ENCODE assay signal across 29 cellular contexts in the genomic region with DNA sequence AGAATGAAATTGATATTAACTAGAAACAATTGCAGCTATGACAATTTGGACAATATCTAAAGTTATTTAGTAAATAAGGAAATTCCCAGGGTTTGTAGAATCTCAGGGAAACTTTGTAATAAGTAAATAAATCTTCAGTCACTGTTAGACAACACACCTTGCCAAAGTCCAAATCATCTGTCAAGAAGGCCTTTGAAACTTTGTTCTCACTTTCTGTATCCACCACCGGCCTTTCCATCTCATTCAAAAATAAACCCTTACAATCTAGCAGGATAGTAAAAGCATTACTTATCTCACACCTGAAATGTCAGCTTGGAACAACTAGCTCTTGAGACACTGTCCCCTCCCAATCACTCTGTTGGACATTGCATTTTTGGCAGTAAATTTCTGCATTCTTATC. TPM values are rescaled to one million over a fixed set of nuclear protein-coding genes. Genes with fewer than 3 reads are reported as not detected.
DNase-seq lines count a peak whose midpoint lies in the region; ATAC-seq, FAIRE-seq and TF ChIP-seq lines count a peak whose summit lies in the region.
"Had no signal": no experiment of that assay in that cellular context is flagged by ENCODE, and none has a peak within 500 bp of the region (broad histone marks: within the 10 kb centered on the region; RNA-seq: fewer than 3 reads in every experiment).

No MANE protein-coding gene starts in this region.

- WGBS in A549 (ENCODE audit: missing lambda C conversion rate): 15% methylated on average over 1 of the region's 1 CpG

- H3K27ac ChIP-seq in A549 (peak overlapping the region; percentile 50 to 78; a peak in 5 of 6 replicates), ascending aorta (peak overlapping the region; percentile 55 to 59), osteoblast (ENCODE audit: low read depth, low read length) (no peak overlapping the region), RWPE1 (no peak overlapping the region)
- H3K27ac ChIP-seq: SK-N-MC had no signal

- H3K4me1 ChIP-seq in A549 (peaks cover 42% of the 10 kb centered on the region), ascending aorta (peaks cover 12 to 37% of the 10 kb centered on the region in 2 donors), osteoblast (ENCODE audit: insufficient read depth, low read length) (peaks cover 43% of the 10 kb centered on the region)

- no peak for TF ChIP-seq RAD21 in A549 (conservative IDR thresholded peaks at IDR 0.05 in 1 of 2, IDR thresholded peaks at IDR 0.05 in 1 of 2)

- CTCF ChIA-PET in A549 (lab: Yijun Ruan, JAX): interaction anchor here (0.8 to 2.2 kb wide), 4 partner anchors 9 to 23 kb away, joined by 3 to 11 read pairs (median 3); no protein-coding TSS in a partner anchor
- CTCF ChIA-PET in RWPE1 (lab: Yijun Ruan, JAX): interaction anchor here (0.6 kb wide), 1 partner anchor 241 kb away, joined by 4 read pairs; no protein-coding TSS in a partner anchor

- H3K36me3 ChIP-seq in ascending aorta (peaks cover 40 to 63% of the 10 kb centered on the region in 2 donors), osteoblast (ENCODE audit: insufficient read depth, low read length) (peaks cover 71% of the 10 kb centered on the region)

- H3K4me2 ChIP-seq in A549 (peak overlapping the region; percentile 67), osteoblast (ENCODE audit: insufficient read depth, low read length) (peak overlapping the region; percentile 97)

- POLR2A ChIA-PET in A549 (lab: Yijun Ruan, JAX): interaction anchor here (0.8 to 1.6 kb wide), 3 partner anchors 8 to 23 kb away, joined by 3 to 7 read pairs (median 3); a partner anchor contains a TSS
- POLR2A ChIA-PET in RWPE1 (lab: Yijun Ruan, JAX; ENCODE audit: low non-redundant PET): no interaction called here

- no peak for TF ChIP-seq EP300 in A549 (IDR thresholded peaks at IDR 0.05)

- FAIRE-seq in A549 (lab: Jason Lieb, UNC): no peak

- intact Hi-C loops in ascending aorta (cut with DNase I): no loop called here

- DNase-seq in A549 (ENCODE audit: low read depth in 1 of 2, low spot score in 1 of 2) (no peak), ascending aorta (ENCODE audit: low spot score in 2 of 2) (no peak), fibroblast of the aortic adventitia (ENCODE audit: low read depth) (peak; percentile 41), osteoblast (ENCODE audit: insufficient read length, low spot score, missing footprints) (no peak), foreskin melanocyte (no peak), RWPE1 (ENCODE audit: low spot score) (no peak)
- DNase-seq: 8988T; activated CD4-positive, alpha-beta T cell treated with anti-CD3 and anti-CD28 coated beads, Interleukin-2, amount 50 U/mL, for 48 hours; activated CD4-positive, CD25-positive, alpha-beta regulatory T cell; activated naive CD4-positive, alpha-beta T cell treated with anti-CD3 and anti-CD28 coated beads, Interleukin-2, amount 10 ng/mL, durations not matched to agents 7 days and 5 days; amniotic stem cell; DMS79 treated with DMSO at 0.1 percent for 48 hours; effector CD4-positive, alpha-beta T cell; GF-D8; glutamatergic neuron; GOT3; midbrain; naive thymus-derived CD8-positive, alpha-beta T cell; NCI-H2081; NCI-H2227 treated with DMSO at 0.1 percent for 48 hours; NCI-H526 treated with DMSO at 0.1 percent for 48 hours; occipital lobe; PC-3; stimulated activated naive CD4-positive, alpha-beta T cell had no signal

- H3K27me3 ChIP-seq in ascending aorta (no peaks in the 10 kb centered on the region), osteoblast (ENCODE audit: insufficient read depth, low read length) (no peaks in the 10 kb centered on the region)

- TF ChIP-seq CTCF in A549 (IDR thresholded peaks at IDR 0.05) (no peak), ascending aorta (IDR thresholded peaks at IDR 0.05) (no peak), fibroblast of the aortic adventitia (IDR thresholded peaks at IDR 0.05; ENCODE audit: insufficient read depth, low read length) (no peak), osteoblast (IDR thresholded peaks at IDR 0.05; ENCODE audit: extremely low read depth, low read depth, low read length) (no peak), RWPE1 (conservative IDR thresholded peaks at IDR 0.05; ENCODE audit: low read depth) (no peak)

- H4K20me1 ChIP-seq in osteoblast (ENCODE audit: insufficient read depth, low read length): peaks cover 35% of the 10 kb centered on the region

- ATAC-seq in A549 (no peak), GM21723 (IDR thresholded peaks at IDR 0.05; ENCODE audit: unreplicated experiment) (no peak), GM19023 (IDR thresholded peaks at IDR 0.05; ENCODE audit: unreplicated experiment) (no peak)
- ATAC-seq: naive thymus-derived CD8-positive, alpha-beta T cell; PC-3 had no signal

- peaks cover 88% of the 10 kb centered on the region for H3K79me2 ChIP-seq in osteoblast (ENCODE audit: insufficient read depth, low read length)

- H3K9me3 ChIP-seq in A549: peaks cover 11% of the 10 kb centered on the region
- peaks cover 0 to 16% of the 10 kb centered on the region in 2 donors for H3K9me3 ChIP-seq in ascending aorta
- peaks cover 1% of the 10 kb centered on the region for H3K9me3 ChIP-seq in osteoblast (ENCODE audit: low read depth, low read length)

- H3K4me3 ChIP-seq in A549 (peak overlapping the region; percentile 8; the same call in 1 of the 3 replicates), ascending aorta (peak overlapping the region; percentile 47 to 76), fibroblast of the aortic adventitia (ENCODE audit: low read depth, low read length) (peak overlapping the region; percentile 48), osteoblast (ENCODE audit: insufficient read depth, low read length) (no peak overlapping the region)
- H3K4me3 ChIP-seq: SK-N-MC had no signal

- TF ChIP-seq POLR2A in A549 (IDR thresholded peaks at IDR 0.05; ENCODE audit: low read length): no peak

- H2AFZ ChIP-seq in osteoblast (ENCODE audit: low read length): no peak overlapping the region

TF ChIP-seq in A549, 52 proteins besides CTCF, POLR2A, EP300 and RAD21:
- TF ChIP-seq KDM5A (IDR thresholded peaks at IDR 0.05) (no peak), FOSL2 (IDR thresholded peaks at IDR 0.05) (no peak), FOSL2 (CRISPR knock-in tag; IDR thresholded peaks at IDR 0.05) (no peak), SREBF2 (IDR thresholded peaks at IDR 0.05) (no peak), ZNF302 (CRISPR knock-in tag; IDR thresholded peaks at IDR 0.05) (no peak), EHMT2 (IDR thresholded peaks at IDR 0.05; ENCODE audit: low read depth) (no peak), BHLHE40 (IDR thresholded peaks at IDR 0.05; ENCODE audit: low read depth, low read length) (no peak), RNF2 (IDR thresholded peaks at IDR 0.05; ENCODE audit: borderline replicate concordance, low read depth) (no peak), MYC (IDR thresholded peaks at IDR 0.05; ENCODE audit: borderline replicate concordance, low read length) (no peak), CBX8 (IDR thresholded peaks at IDR 0.05) (no peak)
- TF ChIP-seq, protein P1, sequence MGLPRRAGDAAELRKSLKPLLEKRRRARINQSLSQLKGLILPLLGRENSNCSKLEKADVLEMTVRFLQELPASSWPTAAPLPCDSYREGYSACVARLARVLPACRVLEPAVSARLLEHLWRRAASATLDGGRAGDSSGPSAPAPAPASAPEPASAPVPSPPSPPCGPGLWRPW (IDR thresholded peaks at IDR 0.05): no peak
- TF ChIP-seq, protein P2, sequence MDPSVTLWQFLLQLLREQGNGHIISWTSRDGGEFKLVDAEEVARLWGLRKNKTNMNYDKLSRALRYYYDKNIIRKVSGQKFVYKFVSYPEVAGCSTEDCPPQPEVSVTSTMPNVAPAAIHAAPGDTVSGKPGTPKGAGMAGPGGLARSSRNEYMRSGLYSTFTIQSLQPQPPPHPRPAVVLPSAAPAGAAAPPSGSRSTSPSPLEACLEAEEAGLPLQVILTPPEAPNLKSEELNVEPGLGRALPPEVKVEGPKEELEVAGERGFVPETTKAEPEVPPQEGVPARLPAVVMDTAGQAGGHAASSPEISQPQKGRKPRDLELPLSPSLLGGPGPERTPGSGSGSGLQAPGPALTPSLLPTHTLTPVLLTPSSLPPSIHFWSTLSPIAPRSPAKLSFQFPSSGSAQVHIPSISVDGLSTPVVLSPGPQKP (IDR thresholded peaks at IDR 0.05; ENCODE audit: low read depth, low read length): no peak
- TF ChIP-seq, protein P3, sequence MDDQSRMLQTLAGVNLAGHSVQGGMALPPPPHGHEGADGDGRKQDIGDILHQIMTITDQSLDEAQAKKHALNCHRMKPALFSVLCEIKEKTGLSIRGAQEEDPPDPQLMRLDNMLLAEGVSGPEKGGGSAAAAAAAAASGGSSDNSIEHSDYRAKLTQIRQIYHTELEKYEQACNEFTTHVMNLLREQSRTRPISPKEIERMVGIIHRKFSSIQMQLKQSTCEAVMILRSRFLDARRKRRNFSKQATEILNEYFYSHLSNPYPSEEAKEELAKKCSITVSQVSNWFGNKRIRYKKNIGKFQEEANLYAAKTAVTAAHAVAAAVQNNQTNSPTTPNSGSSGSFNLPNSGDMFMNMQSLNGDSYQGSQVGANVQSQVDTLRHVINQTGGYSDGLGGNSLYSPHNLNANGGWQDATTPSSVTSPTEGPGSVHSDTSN (IDR thresholded peaks at IDR 0.05): no peak
- TF ChIP-seq, protein P4, sequence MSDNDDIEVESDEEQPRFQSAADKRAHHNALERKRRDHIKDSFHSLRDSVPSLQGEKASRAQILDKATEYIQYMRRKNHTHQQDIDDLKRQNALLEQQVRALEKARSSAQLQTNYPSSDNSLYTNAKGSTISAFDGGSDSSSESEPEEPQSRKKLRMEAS (IDR thresholded peaks at IDR 0.05): no peak

RNA-seq across cellular contexts. Expression of a gene that starts 7.9 kb away (rescaled TPM):
- 285 and 296 TPM in 2 replicates for polyA plus RNA-seq in A549 (2011; rRNA removed)
- 196 and 199 TPM in 2 replicates for polyA plus RNA-seq in A549 (2012; cell fraction: cytosol; rRNA removed)
- polyA plus RNA-seq in A549 (2012; cell fraction: nucleus; rRNA removed): 179 and 198 TPM in 2 replicates
- polyA plus RNA-seq in A549 (2017; fragmentation: RNase III; extraction: RNeasy Plus Mini Kit Qiagen cat#74134 plus additional on column Dnase treatment): 295 to 421 TPM (median 390 TPM) in 3 replicates
- polyA minus RNA-seq in A549 (2011; rRNA and poly(A)+ RNA removed): 123 and 152 TPM in 2 replicates
- total RNA-seq in ascending aorta: 1,040 TPM
- total RNA-seq in fibroblast of the aortic adventitia (ENCODE audit: low replicate concordance): 178 and 2,246 TPM in 2 replicates
- 1,091 and 1,196 TPM in 2 replicates for total RNA-seq in osteoblast
- total RNA-seq: activated T-helper 1 cell treated with anti-CD3 and anti-CD28 coated beads, Interleukin-12 subunit alpha, Interleukin-12 subunit beta, Interleukin-2, Interleukin-4 antibody, amounts not matched to agents 30 ng/mL and 10 ng/mL and 1 ng/mL, durations not matched to agents 14 hours and 24 hours and 36 hours; naive thymus-derived CD8-positive, alpha-beta T cell; occipital lobe; T-helper 1 cell treated with Interleukin-12 subunit alpha and Interleukin-12 subunit beta and Interleukin-4 antibody, amounts not matched to agents 30 ng/mL and 1 ng/mL, for 36 hours had no signal
- polyA plus RNA-seq: naive thymus-derived CD8-positive, alpha-beta T cell had no signal

Comparison
In these comparisons a context has a peak if more than half of its experiments do, and no peak if none do; other contexts are left out.
1. H3K27ac ChIP-seq: peak in A549 (2 of 2) and ascending aorta (2 of 2); none in osteoblast (single experiment) and RWPE1 (single experiment).